ENCODE assay signal across 8 cellular contexts in genomic region chr2:62705007-62705829, GRCh38. TPM values are rescaled to one million over a fixed set of nuclear protein-coding genes. Genes with fewer than 3 reads are reported as not detected.
A peak's percentile ranks its signal among the peaks of the same experiment; 100 is the strongest.
DNase-seq lines count a peak whose midpoint lies in the region; ATAC-seq and TF ChIP-seq lines count a peak whose summit lies in the region.

Gene EHBP1, plus strand, starts transcription at chr2:62705713. Its CDS starts 1,479 bp downstream, at chr2:62707192.

- H3K36me3 Mint-ChIP-seq in central memory CD8-positive, alpha-beta T cell (ENCODE audit: insufficient read depth), result peaks cover 10% of the 10 kb centered on the region

- peak; percentile 94 for ATAC-seq in GM19025 (IDR thresholded peaks at IDR 0.05; ENCODE audit: low read depth, unreplicated experiment)
- ATAC-seq in HG03342 (IDR thresholded peaks at IDR 0.05; ENCODE audit: unreplicated experiment), result peak; percentile 93
- peak; percentile 98 for ATAC-seq in central memory CD8-positive, alpha-beta T cell (replicated peaks; ENCODE audit: extremely low read depth, poor library complexity, severe bottlenecking)

- H3K36me3 ChIP-seq in spleen, result no peaks in the 10 kb centered on the region

- peak within 1 kb of the TSS; percentile 84 for H3K27ac Mint-ChIP-seq in central memory CD8-positive, alpha-beta T cell (ENCODE audit: low read depth)

- intact Hi-C loops in spleen (cut with DNase I; ENCODE audit: low total_unique reads), result loop anchor here (5.0 kb wide), 1 partner anchor 198 kb away; the partner anchor contains the start of gene TMEM17

- TF ChIP-seq CTCF in AG09309 (IDR thresholded peaks at IDR 0.05; ENCODE audit: control insufficient read depth, insufficient read depth, low read depth, low read length, missing control alignments) (no peak), spleen (IDR thresholded peaks at IDR 0.05 in 8 of 11, conservative IDR thresholded peaks at IDR 0.05 in 3 of 11) (peak in 2 of 11 experiments; percentile 25 to 38)

- H3K9me3 ChIP-seq in spleen, result no peaks in the 10 kb centered on the region

- DNase-seq in AG09309 (ENCODE audit: low read depth), result peak; percentile 100
- peak; percentile 96 to 99 for DNase-seq in NCI-H446 (lab: John Stamatoyannopoulos, UW)
- peak; percentile 92 for DNase-seq in activated CD4-positive, CD25-positive, alpha-beta regulatory T cell treated with anti-CD3 and anti-CD28 coated beads, Interleukin-2, amount 50 U/mL, for 16 hours (ENCODE audit: low read depth, low spot score)
- DNase-seq in central memory CD8-positive, alpha-beta T cell (ENCODE audit: low spot score in 2 of 2), result peak; percentile 92 to 95
- DNase-seq in inferior parietal cortex (ENCODE audit: extremely low spot score), result peak; percentile 97
- DNase-seq in spleen, result peak; percentile 99

- 0 to 1% (median 1%) methylated on average over 38 to 45 of the region's 45 CpGs for WGBS in spleen, 5 donors

- TF ChIP-seq POLR2A in spleen (IDR thresholded peaks at IDR 0.05), result peak in 2 of 3 donors; percentile 50 to 90

- H3K4me3 ChIP-seq in AG09309 (ENCODE audit: control insufficient read depth, low read depth, low read length) (peak within 1 kb of the TSS; percentile 56), spleen (peak within 1 kb of the TSS; percentile 71 to 96 (median 87))

- peaks cover 31% of the 10 kb centered on the region for H3K4me1 Mint-ChIP-seq in central memory CD8-positive, alpha-beta T cell

- no peaks in the 10 kb centered on the region for H3K9me3 Mint-ChIP-seq in central memory CD8-positive, alpha-beta T cell

- H3K27me3 Mint-ChIP-seq in central memory CD8-positive, alpha-beta T cell, result no peaks in the 10 kb centered on the region

- H3K27ac ChIP-seq in spleen, result peak within 1 kb of the TSS; percentile 58 to 92 (median 88)

- H3K27me3 ChIP-seq in spleen (replicated peaks in 1 of 7), result no peaks in the 10 kb centered on the region

- peaks cover 0 to 47% (median 28%) of the 10 kb centered on the region in 6 donors for H3K4me1 ChIP-seq in spleen

- peak within 1 kb of the TSS; percentile 84 for H3K4me3 Mint-ChIP-seq in central memory CD8-positive, alpha-beta T cell

RNA-seq across cellular contexts. Expression of gene EHBP1, which starts in this region (rescaled TPM):
- total RNA-seq in spleen, result 10 to 100 TPM; 23.6 to 44.2 (median 34.2) TPM
- polyA plus RNA-seq in spleen, result 1 to 10 TPM; 5.0 to 8.3 (median 5.3) TPM

Comparison
In these comparisons a context has a peak if more than half of its experiments do, and no peak if none do; other contexts are left out.
1. Peak in every context shown above with its lines: DNase-seq, ATAC-seq, H3K4me3 ChIP-seq and H3K27ac ChIP-seq.